ENCODE assay signal across 15 cellular contexts in genomic region chr3:129507181-129507831, GRCh38. TPM values are rescaled to one million over a fixed set of nuclear protein-coding genes. Genes with fewer than 3 reads are reported as not detected.
DNase-seq lines count a peak whose midpoint lies in the region; ATAC-seq, FAIRE-seq and TF ChIP-seq lines count a peak whose summit lies in the region.
"Had no signal": no experiment of that assay in that cellular context is flagged by ENCODE, and none has a peak within 500 bp of the region (broad histone marks: within the 10 kb centered on the region; RNA-seq: fewer than 3 reads in every experiment).

No MANE protein-coding gene starts in this region.

- no peak overlapping the region for H2AFZ ChIP-seq in endothelial cell of umbilical vein (ENCODE audit: low read depth, low read length)
- H2AFZ ChIP-seq in PC-3 (ENCODE audit: low read length): no peak overlapping the region
- H2AFZ ChIP-seq in GM23248: no peak overlapping the region

- BruUV-seq in endothelial cell of umbilical vein (replicated peaks; lab: Mats Ljungman, UMichigan): no TSS peak
- BruUV-seq in PC-3 (replicated peaks; lab: Mats Ljungman, UMichigan): no TSS peak

- H3K9me2 ChIP-seq in PC-3 (replicated peaks; ENCODE audit: low read length): no peaks in the 10 kb centered on the region
- no peaks in the 10 kb centered on the region for H3K9me2 ChIP-seq in GM23248 (ENCODE audit: insufficient read depth)

- H3K4me1 Mint-ChIP-seq in natural killer cell treated with Interleukin-12 subunit alpha and Interleukin-12 subunit beta and Interleukin-15 and Interleukin-18, amount 100 ng/mL, for 72 hours (ENCODE audit: low read depth in 2 of 2): peaks cover 0 to 16% of the 10 kb centered on the region in 2 donors

- 84% methylated on average over 9 of the region's 9 CpGs for WGBS in GM23248 (ENCODE audit: low coverage in 1 of 2, low lambda C conversion rate in 2 of 2, missing lambda C conversion rate in 2 of 2), 2 experiments

- H3K4me1 ChIP-seq in right atrium auricular region (peaks cover 0 to 59% of the 10 kb centered on the region in 2 donors), endothelial cell of umbilical vein (ENCODE audit: control insufficient read depth, extremely low read depth, insufficient read depth, low read length) (no peaks in the 10 kb centered on the region), PC-3 (ENCODE audit: insufficient read depth, low read length) (peaks cover 6% of the 10 kb centered on the region; the same call in 1 of the 2 replicates), GM23248 (ENCODE audit: insufficient read depth) (no peaks in the 10 kb centered on the region)
- H3K4me1 ChIP-seq: HAP-1 had no signal

- CTCF ChIA-PET in endothelial cell of umbilical vein (lab: Charles Lee) (no interaction called here), PC-3 (lab: Charles Lee) (no interaction called here)

- ATAC-seq in Right ventricle myocardium superior (ENCODE audit: poor library complexity) (peak; percentile 71), PC-3 (no peak)
- ATAC-seq in natural killer cell treated with Interleukin-12 subunit alpha and Interleukin-12 subunit beta and Interleukin-15 and Interleukin-18, amount 100 ng/mL, for 72 hours: no peak
- ATAC-seq: activated CD8-positive, alpha-beta T cell treated with anti-CD3 and anti-CD28 coated beads, Interleukin-2, amount 10 ng/mL, durations not matched to agents 7 days and 5 days had no signal

- no peaks in the 10 kb centered on the region for H3K36me3 Mint-ChIP-seq in natural killer cell treated with Interleukin-12 subunit alpha and Interleukin-12 subunit beta and Interleukin-15 and Interleukin-18, amount 100 ng/mL, for 72 hours

- in situ Hi-C loops in GM23248 (cut with MboI): no loop called here

- FAIRE-seq in endothelial cell of umbilical vein (lab: Jason Lieb, UNC): no peak
- FAIRE-seq: bronchial epithelial cell had no signal

- H3K36me3 ChIP-seq in right atrium auricular region: peaks cover 33% of the 10 kb centered on the region
- peaks cover 0 to 13% of the 10 kb centered on the region in 2 experiments for H3K36me3 ChIP-seq in endothelial cell of umbilical vein (ENCODE audit: control insufficient read depth in 2 of 2, extremely low read depth in 1 of 2, insufficient read depth in 2 of 2, low read length in 2 of 2)
- no peaks in the 10 kb centered on the region for H3K36me3 ChIP-seq in PC-3 (ENCODE audit: low read depth, low read length)
- no peaks in the 10 kb centered on the region for H3K36me3 ChIP-seq in GM23248 (ENCODE audit: low read depth)
- H3K36me3 ChIP-seq: HAP-1 had no signal

- no peaks in the 10 kb centered on the region for H3K79me2 ChIP-seq in endothelial cell of umbilical vein (ENCODE audit: control insufficient read depth, insufficient read depth, low read length)
- H3K79me2 ChIP-seq in PC-3 (ENCODE audit: low read length): no peaks in the 10 kb centered on the region
- H3K79me2 ChIP-seq in GM23248 (ENCODE audit: insufficient read depth): no peaks in the 10 kb centered on the region

- TF ChIP-seq CTCF in right atrium auricular region (IDR thresholded peaks at IDR 0.05) (no peak), endothelial cell of umbilical vein (IDR thresholded peaks at IDR 0.05; ENCODE audit: extremely low read depth in 1 of 2, insufficient read depth in 1 of 2, low read depth in 1 of 2, low read length in 2 of 2) (no peak), PC-3 (conservative IDR thresholded peaks at IDR 0.05; ENCODE audit: low read depth, low read length) (no peak)

- dilution Hi-C loops in endothelial cell of umbilical vein (cut with MboI; ENCODE audit: extremely low pct_ligation_motif_present, low sequenced_read_pairs): no loop called here

- H3K9ac ChIP-seq in endothelial cell of umbilical vein (replicated peaks; ENCODE audit: extremely low read depth, insufficient read depth, low read length) (no peak overlapping the region), PC-3 (ENCODE audit: low read length) (no peak overlapping the region), GM23248 (no peak overlapping the region)

- no peaks in the 10 kb centered on the region for H3K9me3 ChIP-seq in right atrium auricular region
- H3K9me3 ChIP-seq in endothelial cell of umbilical vein (replicated peaks; ENCODE audit: control insufficient read depth, insufficient read depth, low read length): no peaks in the 10 kb centered on the region
- no peaks in the 10 kb centered on the region for H3K9me3 ChIP-seq in PC-3 (ENCODE audit: low read length)
- H3K9me3 ChIP-seq in GM23248 (ENCODE audit: low read depth): no peaks in the 10 kb centered on the region
- H3K9me3 ChIP-seq: HAP-1 had no signal

- H3F3A ChIP-seq in PC-3 (ENCODE audit: low read length, unreplicated experiment) (no peaks in the 10 kb centered on the region), GM23248 (ENCODE audit: insufficient read depth) (no peaks in the 10 kb centered on the region)

- H3K27ac Mint-ChIP-seq in natural killer cell treated with Interleukin-12 subunit alpha and Interleukin-12 subunit beta and Interleukin-15 and Interleukin-18, amount 100 ng/mL, for 72 hours: no peak overlapping the region
- H3K27ac Mint-ChIP-seq: activated CD8-positive, alpha-beta T cell treated with anti-CD3 and anti-CD28 coated beads, Interleukin-2, amount 10 ng/mL, durations not matched to agents 7 days and 5 days had no signal

- POLR2A ChIA-PET in endothelial cell of umbilical vein (lab: Charles Lee): no interaction called here
- POLR2A ChIA-PET in PC-3 (lab: Charles Lee; ENCODE audit: unreplicated experiment): no interaction called here

- DNase-seq in Right ventricle myocardium superior (peak; percentile 67), right atrium auricular region (ENCODE audit: low spot score) (no peak), endothelial cell of umbilical vein (ENCODE audit: low read depth, low spot score) (peak; percentile 55), middle frontal gyrus (ENCODE audit: extremely low spot score, low spot score) (peak; percentile 47), PC-3 (no peak), GM23248 (no peak)
- DNase-seq in natural killer cell treated with Interleukin-12 subunit alpha and Interleukin-12 subunit beta and Interleukin-15 and Interleukin-18, amount 100 ng/mL, for 72 hours (ENCODE audit: low spot score): no peak
- DNase-seq in effector CD8-positive, alpha-beta T cell (lab: John Stamatoyannopoulos, UW): no peak
- DNase-seq: activated CD8-positive, alpha-beta T cell treated with anti-CD3 and anti-CD28 coated beads, Interleukin-2, amount 10 ng/mL, durations not matched to agents 7 days and 5 days; activated effector memory CD4-positive, alpha-beta T cell treated with Interleukin-2 at 50 U/mL for 16 hours; mammary epithelial cell had no signal

- H3K27me3 ChIP-seq in right atrium auricular region (no peaks in the 10 kb centered on the region), endothelial cell of umbilical vein (ENCODE audit: control insufficient read depth in 2 of 2, insufficient read depth in 2 of 2, low read length in 2 of 2) (no peaks in the 10 kb centered on the region), PC-3 (ENCODE audit: low read length) (no peaks in the 10 kb centered on the region), GM23248 (replicated peaks; ENCODE audit: insufficient read depth) (no peaks in the 10 kb centered on the region)

- intact Hi-C loops in Right ventricle myocardium superior (cut with DNase I) (no loop called here), endothelial cell of umbilical vein (cut with micrococcal nuclease) (no loop called here), PC-3 (cut with micrococcal nuclease) (no loop called here)

- no peak overlapping the region for H3K4me3 ChIP-seq in right atrium auricular region
- H3K4me3 ChIP-seq in endothelial cell of umbilical vein (replicated peaks in 1 of 3; ENCODE audit: insufficient read depth in 1 of 3, low read depth in 1 of 3, low read length in 3 of 3): no peak overlapping the region
- no peak overlapping the region for H3K4me3 ChIP-seq in PC-3 (ENCODE audit: low read length)
- no peak overlapping the region for H3K4me3 ChIP-seq in GM23248
- H3K4me3 ChIP-seq: HAP-1 had no signal

- H4K20me1 ChIP-seq in endothelial cell of umbilical vein (replicated peaks; ENCODE audit: control insufficient read depth, extremely low read depth, insufficient read depth, low read length) (no peaks in the 10 kb centered on the region), PC-3 (ENCODE audit: low read length) (no peaks in the 10 kb centered on the region), GM23248 (ENCODE audit: insufficient read depth) (no peaks in the 10 kb centered on the region)

- H3K9me3 Mint-ChIP-seq in natural killer cell treated with Interleukin-12 subunit alpha and Interleukin-12 subunit beta and Interleukin-15 and Interleukin-18, amount 100 ng/mL, for 72 hours: no peaks in the 10 kb centered on the region

- TF ChIP-seq POLR2A in endothelial cell of umbilical vein (IDR thresholded peaks at IDR 0.05; ENCODE audit: low read depth, low read length): no peak

- H3K27ac ChIP-seq in right atrium auricular region (peak overlapping the region in 1 of 2 donors; percentile 1), endothelial cell of umbilical vein (ENCODE audit: insufficient read depth, low read depth, low read length) (no peak overlapping the region), PC-3 (ENCODE audit: low read length) (no peak overlapping the region), GM23248 (no peak overlapping the region)

- H3K27me3 Mint-ChIP-seq in natural killer cell treated with Interleukin-12 subunit alpha and Interleukin-12 subunit beta and Interleukin-15 and Interleukin-18, amount 100 ng/mL, for 72 hours: no peaks in the 10 kb centered on the region

- H3K4me2 ChIP-seq in endothelial cell of umbilical vein (ENCODE audit: insufficient read depth, low read length): no peak overlapping the region
- H3K4me2 ChIP-seq in PC-3 (ENCODE audit: low read length): no peak overlapping the region
- no peak overlapping the region for H3K4me2 ChIP-seq in GM23248 (ENCODE audit: unreplicated experiment)

- H3K4me3 Mint-ChIP-seq in natural killer cell treated with Interleukin-12 subunit alpha and Interleukin-12 subunit beta and Interleukin-15 and Interleukin-18, amount 100 ng/mL, for 72 hours: no peak overlapping the region
- H3K4me3 Mint-ChIP-seq: activated CD8-positive, alpha-beta T cell treated with anti-CD3 and anti-CD28 coated beads, Interleukin-2, amount 10 ng/mL, durations not matched to agents 7 days and 5 days had no signal

- no peaks in the 10 kb centered on the region for H3K9me1 ChIP-seq in endothelial cell of umbilical vein (replicated peaks; ENCODE audit: control insufficient read depth, extremely low read depth, insufficient read depth, low read length)

RNA-seq across cellular contexts. Expression of gene RHO, which starts 21.1 kb away (rescaled TPM):
- total RNA-seq in Right ventricle myocardium superior (not detected), right atrium auricular region (not detected), endothelial cell of umbilical vein (not detected in 2 replicates), PC-3 (2014; rRNA removed) (not detected in 2 replicates)
- polyA plus RNA-seq in endothelial cell of umbilical vein (not detected in 2 replicates), GM23248 (2016; fragmentation: Nextera tagmentation; extraction: Ambion mirVana) (not detected in 2 replicates)
- polyA plus RNA-seq in endothelial cell of umbilical vein (2011; cell fraction: cytosol; rRNA removed): not detected in 2 replicates
- polyA plus RNA-seq in endothelial cell of umbilical vein (2011; cell fraction: nucleus; rRNA removed): 0.12 TPM in 1 of 2 replicates, not detected in the other
- polyA plus RNA-seq in endothelial cell of umbilical vein (2012): not detected in 2 replicates
- not detected in 2 replicates for polyA minus RNA-seq in endothelial cell of umbilical vein
- polyA minus RNA-seq in endothelial cell of umbilical vein (2011; cell fraction: cytosol; rRNA and poly(A)+ RNA removed): not detected
- not detected in 2 replicates for polyA minus RNA-seq in endothelial cell of umbilical vein (2011; cell fraction: nucleus; rRNA and poly(A)+ RNA removed)
- not detected for total RNA-seq in natural killer cell treated with Interleukin-12 subunit alpha and Interleukin-12 subunit beta and Interleukin-15 and Interleukin-18, amount 100 ng/mL, for 72 hours
- total RNA-seq in GM23248 (2014; rRNA removed; shearing (Covaris generic)): not detected in 2 replicates
- total RNA-seq: activated CD8-positive, alpha-beta T cell treated with anti-CD3 and anti-CD28 coated beads, Interleukin-2, amount 10 ng/mL, durations not matched to agents 7 days and 5 days; bronchial epithelial cell; mammary epithelial cell; osteoblast; subcutaneous adipose tissue had no signal
- polyA plus RNA-seq: mammary epithelial cell had no signal

RNA-seq across cellular contexts. Expression of gene H1-8, which starts 35.7 kb away (rescaled TPM):
- total RNA-seq in Right ventricle myocardium superior (not detected), right atrium auricular region (not detected), endothelial cell of umbilical vein (not detected in 2 replicates), PC-3 (2014; rRNA removed) (not detected in 2 replicates)
- polyA plus RNA-seq in endothelial cell of umbilical vein (not detected in 2 replicates), GM23248 (2016; fragmentation: Nextera tagmentation; extraction: Ambion mirVana) (not detected in 2 replicates)
- polyA plus RNA-seq in endothelial cell of umbilical vein (2011; cell fraction: cytosol; rRNA removed): not detected in 2 replicates
- polyA plus RNA-seq in endothelial cell of umbilical vein (2011; cell fraction: nucleus; rRNA removed): not detected in 2 replicates
- polyA plus RNA-seq in endothelial cell of umbilical vein (2012): not detected in 2 replicates
- polyA minus RNA-seq in endothelial cell of umbilical vein: not detected in 2 replicates
- not detected for polyA minus RNA-seq in endothelial cell of umbilical vein (2011; cell fraction: cytosol; rRNA and poly(A)+ RNA removed)
- polyA minus RNA-seq in endothelial cell of umbilical vein (2011; cell fraction: nucleus; rRNA and poly(A)+ RNA removed): not detected in 2 replicates
- not detected for total RNA-seq in natural killer cell treated with Interleukin-12 subunit alpha and Interleukin-12 subunit beta and Interleukin-15 and Interleukin-18, amount 100 ng/mL, for 72 hours
- total RNA-seq in GM23248 (2014; rRNA removed; shearing (Covaris generic)): not detected in 2 replicates
- total RNA-seq: activated CD8-positive, alpha-beta T cell treated with anti-CD3 and anti-CD28 coated beads, Interleukin-2, amount 10 ng/mL, durations not matched to agents 7 days and 5 days; bronchial epithelial cell; mammary epithelial cell; osteoblast; subcutaneous adipose tissue had no signal
- polyA plus RNA-seq: mammary epithelial cell had no signal

Comparison
In these comparisons a context has a peak if more than half of its experiments do, and no peak if none do; other contexts are left out.
1. DNase-seq: peak in Right ventricle myocardium superior (single experiment), endothelial cell of umbilical vein (single experiment) and middle frontal gyrus (single experiment); none in right atrium auricular region (single experiment), natural killer cell treated with Interleukin-12 subunit alpha and Interleukin-12 subunit beta and Interleukin-15 and Interleukin-18, amount 100 ng/mL, for 72 hours (single experiment), PC-3 (single experiment), GM23248 (single experiment) and effector CD8-positive, alpha-beta T cell (single experiment).